In genomic region chr17:18388728-18389127, GRCh38 we compare ENCODE assay signal across 13 cellular contexts. TPM values are rescaled to one million over a fixed set of nuclear protein-coding genes. Genes with fewer than 3 reads are reported as not detected.
DNase-seq lines count a peak whose midpoint lies in the region; ATAC-seq and TF ChIP-seq lines count a peak whose summit lies in the region.
"Not testable (repeated sequence)": the region's sequence is repeated elsewhere in the genome, so short reads cannot be mapped to it uniquely, and the experiment has no call there.
"Had no signal": no experiment of that assay in that cellular context is flagged by ENCODE, and none has a peak within 500 bp of the region (broad histone marks: within the 10 kb centered on the region; RNA-seq: fewer than 3 reads in every experiment).

No MANE protein-coding gene starts in this region.

- not testable (repeated sequence) for H3K9me3 Mint-ChIP-seq in activated CD4-positive, alpha-beta T cell treated with anti-CD3 and anti-CD28 coated beads for 36 hours (ENCODE audit: low read depth); activated naive CD8-positive, alpha-beta T cell treated with anti-CD3 and anti-CD28 coated beads, Interleukin-2, amount 10 ng/mL, durations not matched to agents 7 days and 5 days

- H3K27me3 ChIP-seq in BLaER1 treated with 17β-estradiol and CSF1 and Interleukin-3, amounts not matched to agents 10 nM and 100 nM; Panc1 (ENCODE audit: control insufficient read depth, insufficient read depth, low read length); upper lobe of left lung: not testable (repeated sequence)

- H3K27me3 Mint-ChIP-seq in activated CD4-positive, alpha-beta T cell treated with anti-CD3 and anti-CD28 coated beads for 36 hours; activated naive CD8-positive, alpha-beta T cell treated with anti-CD3 and anti-CD28 coated beads, Interleukin-2, amount 10 ng/mL, durations not matched to agents 7 days and 5 days: not testable (repeated sequence)

- peak overlapping the region in 9 of 11 experiments; percentile 9 to 62 (median 31); a peak in 13 of 22 replicates for H3K4me2 ChIP-seq in BLaER1 treated with 17β-estradiol and CSF1 and Interleukin-3, amounts not matched to agents 10 nM and 100 nM

- DNase-seq in Panc1 (ENCODE audit: low read depth, low spot score); activated CD4-positive, alpha-beta T cell treated with anti-CD3 and anti-CD28 coated beads for 36 hours; activated naive CD8-positive, alpha-beta T cell treated with anti-CD3 and anti-CD28 coated beads, Interleukin-2, amount 10 ng/mL, durations not matched to agents 7 days and 5 days; Right ventricle myocardium superior; sciatic nerve (ENCODE audit: low spot score); upper lobe of left lung: not testable (repeated sequence)
- DNase-seq in mesenteric fat pad (ENCODE audit: low spot score), result peak; percentile 18

- H3K27ac ChIP-seq in BLaER1 treated with 17β-estradiol and CSF1 and Interleukin-3, amounts not matched to agents 10 nM and 100 nM; Panc1 (ENCODE audit: low read length); upper lobe of left lung: not testable (repeated sequence)

- H3K36me3 Mint-ChIP-seq in activated CD4-positive, alpha-beta T cell treated with anti-CD3 and anti-CD28 coated beads for 36 hours (ENCODE audit: low read depth); activated naive CD8-positive, alpha-beta T cell treated with anti-CD3 and anti-CD28 coated beads, Interleukin-2, amount 10 ng/mL, durations not matched to agents 7 days and 5 days: not testable (repeated sequence)

- not testable (repeated sequence) for H3K4me3 ChIP-seq in BLaER1 treated with 17β-estradiol and CSF1 and Interleukin-3, amounts not matched to agents 10 nM and 100 nM; Panc1 (ENCODE audit: low read depth in 2 of 2, low read length in 2 of 2); upper lobe of left lung

- WGBS in upper lobe of left lung, 2 donors, result 100% methylated on average over 1 of the region's 10 CpGs; no CpG with 5 or more reads in 1 of the 2 donors

- not testable (repeated sequence) for BruUV-seq in Panc1 (replicated peaks; lab: Mats Ljungman, UMichigan)

- H3K27ac Mint-ChIP-seq in activated CD4-positive, alpha-beta T cell treated with anti-CD3 and anti-CD28 coated beads for 36 hours; activated naive CD8-positive, alpha-beta T cell treated with anti-CD3 and anti-CD28 coated beads, Interleukin-2, amount 10 ng/mL, durations not matched to agents 7 days and 5 days: not testable (repeated sequence)

- H3K9me3 ChIP-seq in BLaER1 treated with 17β-estradiol and CSF1 and Interleukin-3, amounts not matched to agents 10 nM and 100 nM (replicated peaks in 1 of 11); Panc1 (ENCODE audit: control insufficient read depth, insufficient read depth, low read depth, low read length); upper lobe of left lung: not testable (repeated sequence)

- intact Hi-C loops in Panc1 (cut with micrococcal nuclease; ENCODE audit: unreplicated experiment); activated CD4-positive, alpha-beta T cell treated with anti-CD3 and anti-CD28 coated beads for 36 hours (cut with DNase I, micrococcal nuclease); Right ventricle myocardium superior (cut with DNase I); sciatic nerve (cut with DNase I): not testable (repeated sequence)

- CTCF ChIA-PET in Panc1 (lab: Charles Lee); activated CD4-positive, alpha-beta T cell treated with anti-CD3 and anti-CD28 coated beads for 36 hours (lab: Charles Lee): not testable (repeated sequence)

- in situ Hi-C loops in Panc1 (cut with HindIII; ENCODE audit: low pct_unique_long_range_greater_than_20kb, low sequenced_read_pairs), result not testable (repeated sequence)

- not testable (repeated sequence) for H3K4me3 Mint-ChIP-seq in activated CD4-positive, alpha-beta T cell treated with anti-CD3 and anti-CD28 coated beads for 36 hours; activated naive CD8-positive, alpha-beta T cell treated with anti-CD3 and anti-CD28 coated beads, Interleukin-2, amount 10 ng/mL, durations not matched to agents 7 days and 5 days

- not testable (repeated sequence) for H4K20me1 ChIP-seq in BLaER1 treated with 17β-estradiol and CSF1 and Interleukin-3, amounts not matched to agents 10 nM and 100 nM

- not testable (repeated sequence) for H3K9ac ChIP-seq in BLaER1 treated with 17β-estradiol and CSF1 and Interleukin-3, amounts not matched to agents 10 nM and 100 nM

- not testable (repeated sequence) for TF ChIP-seq POLR2A in upper lobe of left lung (IDR thresholded peaks at IDR 0.05)

- not testable (repeated sequence) for H3K36me3 ChIP-seq in BLaER1 treated with 17β-estradiol and CSF1 and Interleukin-3, amounts not matched to agents 10 nM and 100 nM; Panc1 (ENCODE audit: control insufficient read depth, insufficient read depth, low read length); upper lobe of left lung

- POLR2A ChIA-PET in Panc1 (lab: Charles Lee); activated CD4-positive, alpha-beta T cell treated with anti-CD3 and anti-CD28 coated beads for 36 hours (lab: Charles Lee); activated naive CD8-positive, alpha-beta T cell treated with anti-CD3 and anti-CD28 coated beads, Interleukin-2, amount 10 ng/mL, durations not matched to agents 7 days and 5 days (lab: Charles Lee): not testable (repeated sequence)

- H3K4me1 ChIP-seq in BLaER1 treated with 17β-estradiol and CSF1 and Interleukin-3, amounts not matched to agents 10 nM and 100 nM, result peaks cover 7 to 25% (median 19%) of the 10 kb centered on the region in 10 experiments; a peak in 19 of 20 replicates
- not testable (repeated sequence) for H3K4me1 ChIP-seq in Panc1 (ENCODE audit: control insufficient read depth, insufficient read depth, low read length); upper lobe of left lung

- TF ChIP-seq EP300 in upper lobe of left lung (IDR thresholded peaks at IDR 0.05), result not testable (repeated sequence)

- not testable (repeated sequence) for H3K4me1 Mint-ChIP-seq in activated CD4-positive, alpha-beta T cell treated with anti-CD3 and anti-CD28 coated beads for 36 hours; activated naive CD8-positive, alpha-beta T cell treated with anti-CD3 and anti-CD28 coated beads, Interleukin-2, amount 10 ng/mL, durations not matched to agents 7 days and 5 days

- not testable (repeated sequence) for TF ChIP-seq CTCF in Panc1 (IDR thresholded peaks at IDR 0.05); upper lobe of left lung (IDR thresholded peaks at IDR 0.05)

- ATAC-seq in Panc1, result peak; percentile 49; the same call in 1 of the 2 replicates
- peak; percentile 60 for ATAC-seq in activated CD4-positive, alpha-beta T cell treated with anti-CD3 and anti-CD28 coated beads for 36 hours
- ATAC-seq in activated naive CD8-positive, alpha-beta T cell treated with anti-CD3 and anti-CD28 coated beads, Interleukin-2, amount 10 ng/mL, durations not matched to agents 7 days and 5 days (ENCODE audit: low read depth), result peak; percentile 59
- peak; percentile 49 for ATAC-seq in Right ventricle myocardium superior (ENCODE audit: poor library complexity)
- peak; percentile 65 for ATAC-seq in sciatic nerve
- peak; percentile 45 to 56 for ATAC-seq in upper lobe of left lung (ENCODE audit: low FRiP score in 2 of 2)

RNA-seq across cellular contexts. Expression of gene EVPLL, which starts 11.2 kb away (rescaled TPM):
- total RNA-seq in Panc1 (2021; ENCODE audit: unreplicated experiment), result not detected
- polyA plus RNA-seq in Panc1 (2012; ENCODE audit: insufficient read length), result not detected
- under 1 TPM in 1 of 2 experiments, not detected in 1; 0.37 TPM for total RNA-seq in activated CD4-positive, alpha-beta T cell treated with anti-CD3 and anti-CD28 coated beads for 36 hours
- total RNA-seq in activated naive CD8-positive, alpha-beta T cell treated with anti-CD3 and anti-CD28 coated beads, Interleukin-2, amount 10 ng/mL, durations not matched to agents 7 days and 5 days, result not detected
- not detected for total RNA-seq in Right ventricle myocardium superior
- total RNA-seq in mesenteric fat pad, result 0.22 TPM
- not detected for total RNA-seq in sciatic nerve
- total RNA-seq in upper lobe of left lung, result 10 to 100 TPM in 1 of 6 donors, 1 to 10 TPM in 4, under 1 TPM in 1; 1.00 to 10.5 (median 2.3) TPM
- total RNA-seq: A172, HFFc6, HT1080 had no signal
- polyA plus RNA-seq: CD14-positive monocyte, HepG2 had no signal

RNA-seq across cellular contexts. Expression of gene SHMT1, which starts 25.4 kb away (rescaled TPM):
- total RNA-seq in Panc1 (2021; ENCODE audit: unreplicated experiment), result 21.7 TPM
- polyA plus RNA-seq in Panc1 (2012; ENCODE audit: insufficient read length), result 22.1 TPM
- total RNA-seq in activated CD4-positive, alpha-beta T cell treated with anti-CD3 and anti-CD28 coated beads for 36 hours, result 10 to 100 TPM; 58.7 to 61.0 TPM
- 10 to 100 TPM; 45.4 to 48.1 TPM for total RNA-seq in activated naive CD8-positive, alpha-beta T cell treated with anti-CD3 and anti-CD28 coated beads, Interleukin-2, amount 10 ng/mL, durations not matched to agents 7 days and 5 days
- 10.0 TPM for total RNA-seq in Right ventricle myocardium superior
- 87.2 TPM for total RNA-seq in mesenteric fat pad
- 28.0 TPM for total RNA-seq in sciatic nerve
- 10 to 100 TPM; 27.3 to 54.5 (median 42.5) TPM for total RNA-seq in upper lobe of left lung
